ENCODE assay signal across 12 cellular contexts in the genomic region with DNA sequence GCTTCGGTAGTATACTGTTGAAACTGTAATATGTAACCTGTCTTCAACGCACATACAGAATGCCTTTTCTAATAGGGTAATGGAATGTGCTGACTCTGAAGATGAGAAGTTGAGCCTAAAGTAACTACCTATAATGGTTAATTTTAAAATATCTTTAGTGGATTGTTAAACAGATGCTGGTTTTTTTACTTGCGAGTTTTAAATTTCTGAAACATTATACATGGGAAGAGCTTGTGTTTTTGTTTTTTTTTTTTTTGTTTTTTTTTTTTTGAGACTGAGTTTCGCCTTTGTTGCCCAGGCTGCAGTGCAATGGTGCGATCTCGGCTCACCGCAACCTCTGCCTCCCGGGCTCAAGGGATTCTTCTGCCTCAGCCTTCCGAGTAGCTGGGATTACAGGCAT.
"Had no signal": no experiment of that assay in that cellular context is flagged by ENCODE, and none has a peak within 500 bp of the region (broad histone marks: within the 10 kb centered on the region; RNA-seq: fewer than 3 reads in every experiment).

No MANE protein-coding gene starts in this region.

- ATAC-seq: stimulated activated naive CD8-positive, alpha-beta T cell treated with anti-CD3 and anti-CD28 coated beads, Interleukin-15, Interleukin-2, amounts not matched to agents 100 U/mL and 50 U/mL, for 24 hours; upper lobe of right lung had no signal

- DNase-seq: activated CD4-positive, alpha-beta memory T cell treated with anti-CD3 and anti-CD28 coated beads for 36 hours; activated naive CD8-positive, alpha-beta T cell treated with anti-CD3 and anti-CD28 coated beads for 36 hours; glutamatergic neuron; immature natural killer cell; left cardiac atrium; naive B cell; occipital lobe; stimulated activated CD4-positive, alpha-beta T cell treated with anti-CD3 and anti-CD28 coated beads, Interleukin-2, amount 100 ng/mL, for 48 hours; stimulated activated naive CD8-positive, alpha-beta T cell treated with anti-CD3 and anti-CD28 coated beads, Interleukin-15, Interleukin-2, amounts not matched to agents 100 U/mL and 50 U/mL, for 24 hours; upper lobe of right lung had no signal

- H3K9me3 ChIP-seq: suprapubic skin, upper lobe of right lung had no signal

- H3K36me3 ChIP-seq: suprapubic skin, upper lobe of right lung had no signal

- H3K9me3 Mint-ChIP-seq: immature natural killer cell had no signal

- H3K4me3 ChIP-seq: lung, suprapubic skin, upper lobe of right lung had no signal

- H3K27me3 Mint-ChIP-seq: activated CD4-positive, alpha-beta memory T cell treated with anti-CD3 and anti-CD28 coated beads for 36 hours; activated naive CD8-positive, alpha-beta T cell treated with anti-CD3 and anti-CD28 coated beads for 36 hours; naive B cell had no signal

- H3K27me3 ChIP-seq: suprapubic skin, upper lobe of right lung had no signal

- H3K27ac ChIP-seq: suprapubic skin, upper lobe of right lung had no signal

- H3K27ac Mint-ChIP-seq: immature natural killer cell had no signal

- H3K4me3 Mint-ChIP-seq: activated CD4-positive, alpha-beta memory T cell treated with anti-CD3 and anti-CD28 coated beads for 36 hours; activated naive CD8-positive, alpha-beta T cell treated with anti-CD3 and anti-CD28 coated beads for 36 hours had no signal
